Comparison of ENCODE assay signal across 2 cellular contexts in the genomic region with DNA sequence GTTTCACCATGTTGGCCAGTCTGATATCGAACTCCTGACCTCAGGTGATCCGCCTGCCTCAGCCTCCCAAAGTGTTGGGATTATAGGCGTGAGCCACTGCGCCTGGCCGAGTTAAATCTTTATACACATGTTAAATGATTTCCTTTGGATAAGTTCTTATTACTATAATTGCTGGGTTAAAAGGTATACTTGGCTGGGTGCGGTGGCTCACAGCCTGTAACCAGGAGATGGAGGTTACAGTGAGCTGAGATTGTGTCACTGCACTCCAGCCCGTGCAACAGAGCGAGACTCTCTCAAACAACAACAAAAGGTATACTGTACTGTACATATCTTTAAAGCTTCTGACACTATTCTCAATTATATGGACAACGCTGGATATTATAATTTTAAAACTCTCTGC.
TF ChIP-seq lines count a peak whose summit lies in the region.

No MANE protein-coding gene starts in this region.

TF ChIP-seq in SK-N-SH, 30 proteins besides CTCF, POLR2A, EP300 and RAD21:
- no peak for TF ChIP-seq MXI1 (IDR thresholded peaks at IDR 0.05; ENCODE audit: low read depth, low read length)
- TF ChIP-seq, protein P1, sequence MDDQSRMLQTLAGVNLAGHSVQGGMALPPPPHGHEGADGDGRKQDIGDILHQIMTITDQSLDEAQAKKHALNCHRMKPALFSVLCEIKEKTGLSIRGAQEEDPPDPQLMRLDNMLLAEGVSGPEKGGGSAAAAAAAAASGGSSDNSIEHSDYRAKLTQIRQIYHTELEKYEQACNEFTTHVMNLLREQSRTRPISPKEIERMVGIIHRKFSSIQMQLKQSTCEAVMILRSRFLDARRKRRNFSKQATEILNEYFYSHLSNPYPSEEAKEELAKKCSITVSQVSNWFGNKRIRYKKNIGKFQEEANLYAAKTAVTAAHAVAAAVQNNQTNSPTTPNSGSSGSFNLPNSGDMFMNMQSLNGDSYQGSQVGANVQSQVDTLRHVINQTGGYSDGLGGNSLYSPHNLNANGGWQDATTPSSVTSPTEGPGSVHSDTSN (IDR thresholded peaks at IDR 0.05), result no peak
- TF ChIP-seq, protein P2, sequence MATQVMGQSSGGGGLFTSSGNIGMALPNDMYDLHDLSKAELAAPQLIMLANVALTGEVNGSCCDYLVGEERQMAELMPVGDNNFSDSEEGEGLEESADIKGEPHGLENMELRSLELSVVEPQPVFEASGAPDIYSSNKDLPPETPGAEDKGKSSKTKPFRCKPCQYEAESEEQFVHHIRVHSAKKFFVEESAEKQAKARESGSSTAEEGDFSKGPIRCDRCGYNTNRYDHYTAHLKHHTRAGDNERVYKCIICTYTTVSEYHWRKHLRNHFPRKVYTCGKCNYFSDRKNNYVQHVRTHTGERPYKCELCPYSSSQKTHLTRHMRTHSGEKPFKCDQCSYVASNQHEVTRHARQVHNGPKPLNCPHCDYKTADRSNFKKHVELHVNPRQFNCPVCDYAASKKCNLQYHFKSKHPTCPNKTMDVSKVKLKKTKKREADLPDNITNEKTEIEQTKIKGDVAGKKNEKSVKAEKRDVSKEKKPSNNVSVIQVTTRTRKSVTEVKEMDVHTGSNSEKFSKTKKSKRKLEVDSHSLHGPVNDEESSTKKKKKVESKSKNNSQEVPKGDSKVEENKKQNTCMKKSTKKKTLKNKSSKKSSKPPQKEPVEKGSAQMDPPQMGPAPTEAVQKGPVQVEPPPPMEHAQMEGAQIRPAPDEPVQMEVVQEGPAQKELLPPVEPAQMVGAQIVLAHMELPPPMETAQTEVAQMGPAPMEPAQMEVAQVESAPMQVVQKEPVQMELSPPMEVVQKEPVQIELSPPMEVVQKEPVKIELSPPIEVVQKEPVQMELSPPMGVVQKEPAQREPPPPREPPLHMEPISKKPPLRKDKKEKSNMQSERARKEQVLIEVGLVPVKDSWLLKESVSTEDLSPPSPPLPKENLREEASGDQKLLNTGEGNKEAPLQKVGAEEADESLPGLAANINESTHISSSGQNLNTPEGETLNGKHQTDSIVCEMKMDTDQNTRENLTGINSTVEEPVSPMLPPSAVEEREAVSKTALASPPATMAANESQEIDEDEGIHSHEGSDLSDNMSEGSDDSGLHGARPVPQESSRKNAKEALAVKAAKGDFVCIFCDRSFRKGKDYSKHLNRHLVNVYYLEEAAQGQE (IDR thresholded peaks at IDR 0.05; ENCODE audit: low read depth, low read length), result no peak
- TF ChIP-seq, protein P3, sequence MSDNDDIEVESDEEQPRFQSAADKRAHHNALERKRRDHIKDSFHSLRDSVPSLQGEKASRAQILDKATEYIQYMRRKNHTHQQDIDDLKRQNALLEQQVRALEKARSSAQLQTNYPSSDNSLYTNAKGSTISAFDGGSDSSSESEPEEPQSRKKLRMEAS (IDR thresholded peaks at IDR 0.05; ENCODE audit: low read depth), result no peak
- TF ChIP-seq POLR2AphosphoS5 (IDR thresholded peaks at IDR 0.05; ENCODE audit: low read depth, low read length), result no peak
- no peak for TF ChIP-seq GABPA (IDR thresholded peaks at IDR 0.05; ENCODE audit: low read depth)
- no peak for TF ChIP-seq TAF1 (IDR thresholded peaks at IDR 0.05; ENCODE audit: borderline replicate concordance, low read depth, low read length)
- TF ChIP-seq, protein P4, sequence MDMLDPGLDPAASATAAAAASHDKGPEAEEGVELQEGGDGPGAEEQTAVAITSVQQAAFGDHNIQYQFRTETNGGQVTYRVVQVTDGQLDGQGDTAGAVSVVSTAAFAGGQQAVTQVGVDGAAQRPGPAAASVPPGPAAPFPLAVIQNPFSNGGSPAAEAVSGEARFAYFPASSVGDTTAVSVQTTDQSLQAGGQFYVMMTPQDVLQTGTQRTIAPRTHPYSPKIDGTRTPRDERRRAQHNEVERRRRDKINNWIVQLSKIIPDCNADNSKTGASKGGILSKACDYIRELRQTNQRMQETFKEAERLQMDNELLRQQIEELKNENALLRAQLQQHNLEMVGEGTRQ (IDR thresholded peaks at IDR 0.05; ENCODE audit: borderline replicate concordance, low read depth, low read length), result no peak
- no peak for TF ChIP-seq GATA2 (CRISPR knock-in tag; IDR thresholded peaks at IDR 0.05)
- no peak for TF ChIP-seq MEF2A (IDR thresholded peaks at IDR 0.05; ENCODE audit: borderline replicate concordance, low read depth)
- TF ChIP-seq NFIC (IDR thresholded peaks at IDR 0.05; ENCODE audit: borderline replicate concordance), result no peak
- TF ChIP-seq SIN3A (IDR thresholded peaks at IDR 0.05; ENCODE audit: borderline replicate concordance, low read depth, low read length), result no peak
- TF ChIP-seq, protein P5, sequence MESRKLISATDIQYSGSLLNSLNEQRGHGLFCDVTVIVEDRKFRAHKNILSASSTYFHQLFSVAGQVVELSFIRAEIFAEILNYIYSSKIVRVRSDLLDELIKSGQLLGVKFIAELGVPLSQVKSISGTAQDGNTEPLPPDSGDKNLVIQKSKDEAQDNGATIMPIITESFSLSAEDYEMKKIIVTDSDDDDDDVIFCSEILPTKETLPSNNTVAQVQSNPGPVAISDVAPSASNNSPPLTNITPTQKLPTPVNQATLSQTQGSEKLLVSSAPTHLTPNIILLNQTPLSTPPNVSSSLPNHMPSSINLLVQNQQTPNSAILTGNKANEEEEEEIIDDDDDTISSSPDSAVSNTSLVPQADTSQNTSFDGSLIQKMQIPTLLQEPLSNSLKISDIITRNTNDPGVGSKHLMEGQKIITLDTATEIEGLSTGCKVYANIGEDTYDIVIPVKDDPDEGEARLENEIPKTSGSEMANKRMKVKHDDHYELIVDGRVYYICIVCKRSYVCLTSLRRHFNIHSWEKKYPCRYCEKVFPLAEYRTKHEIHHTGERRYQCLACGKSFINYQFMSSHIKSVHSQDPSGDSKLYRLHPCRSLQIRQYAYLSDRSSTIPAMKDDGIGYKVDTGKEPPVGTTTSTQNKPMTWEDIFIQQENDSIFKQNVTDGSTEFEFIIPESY (IDR thresholded peaks at IDR 0.05; ENCODE audit: borderline replicate concordance, low read depth), result no peak
- no peak for TF ChIP-seq ELF1 (IDR thresholded peaks at IDR 0.05)
- TF ChIP-seq FOSL2 (IDR thresholded peaks at IDR 0.05; ENCODE audit: borderline replicate concordance, low read depth), result no peak
- no peak for TF ChIP-seq RCOR1 (IDR thresholded peaks at IDR 0.05; ENCODE audit: low read length)

TF ChIP-seq in SK-N-SH treated with all-trans-retinoic acid at 6 μM for 48 hours, 23 proteins besides CTCF, POLR2A, EP300 and RAD21:
- TF ChIP-seq SNAI2 (CRISPR knock-in tag; IDR thresholded peaks at IDR 0.05), result no peak
- no peak for TF ChIP-seq ZNF565 (CRISPR knock-in tag; conservative IDR thresholded peaks at IDR 0.05; ENCODE audit: low read depth)
- TF ChIP-seq, protein P6, sequence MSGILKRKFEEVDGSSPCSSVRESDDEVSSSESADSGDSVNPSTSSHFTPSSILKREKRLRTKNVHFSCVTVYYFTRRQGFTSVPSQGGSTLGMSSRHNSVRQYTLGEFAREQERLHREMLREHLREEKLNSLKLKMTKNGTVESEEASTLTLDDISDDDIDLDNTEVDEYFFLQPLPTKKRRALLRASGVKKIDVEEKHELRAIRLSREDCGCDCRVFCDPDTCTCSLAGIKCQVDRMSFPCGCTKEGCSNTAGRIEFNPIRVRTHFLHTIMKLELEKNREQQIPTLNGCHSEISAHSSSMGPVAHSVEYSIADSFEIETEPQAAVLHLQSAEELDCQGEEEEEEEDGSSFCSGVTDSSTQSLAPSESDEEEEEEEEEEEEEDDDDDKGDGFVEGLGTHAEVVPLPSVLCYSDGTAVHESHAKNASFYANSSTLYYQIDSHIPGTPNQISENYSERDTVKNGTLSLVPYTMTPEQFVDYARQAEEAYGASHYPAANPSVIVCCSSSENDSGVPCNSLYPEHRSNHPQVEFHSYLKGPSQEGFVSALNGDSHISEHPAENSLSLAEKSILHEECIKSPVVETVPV (CRISPR knock-in tag; IDR thresholded peaks at IDR 0.05), result no peak
- TF ChIP-seq, protein P7, sequence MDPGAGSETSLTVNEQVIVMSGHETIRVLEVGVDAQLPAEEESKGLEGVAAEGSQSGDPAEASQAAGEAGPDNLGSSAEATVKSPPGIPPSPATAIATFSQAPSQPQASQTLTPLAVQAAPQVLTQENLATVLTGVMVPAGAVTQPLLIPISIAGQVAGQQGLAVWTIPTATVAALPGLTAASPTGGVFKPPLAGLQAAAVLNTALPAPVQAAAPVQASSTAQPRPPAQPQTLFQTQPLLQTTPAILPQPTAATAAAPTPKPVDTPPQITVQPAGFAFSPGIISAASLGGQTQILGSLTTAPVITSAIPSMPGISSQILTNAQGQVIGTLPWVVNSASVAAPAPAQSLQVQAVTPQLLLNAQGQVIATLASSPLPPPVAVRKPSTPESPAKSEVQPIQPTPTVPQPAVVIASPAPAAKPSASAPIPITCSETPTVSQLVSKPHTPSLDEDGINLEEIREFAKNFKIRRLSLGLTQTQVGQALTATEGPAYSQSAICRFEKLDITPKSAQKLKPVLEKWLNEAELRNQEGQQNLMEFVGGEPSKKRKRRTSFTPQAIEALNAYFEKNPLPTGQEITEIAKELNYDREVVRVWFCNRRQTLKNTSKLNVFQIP (CRISPR knock-in tag; IDR thresholded peaks at IDR 0.05; ENCODE audit: borderline replicate concordance, low read depth), result no peak
- no peak for TF ChIP-seq RARB (CRISPR knock-in tag; IDR thresholded peaks at IDR 0.05)
- TF ChIP-seq ZNF70 (CRISPR knock-in tag; IDR thresholded peaks at IDR 0.05), result no peak
- no peak for TF ChIP-seq GLIS3 (CRISPR knock-in tag; IDR thresholded peaks at IDR 0.05)
- no peak for TF ChIP-seq ZNF8 (CRISPR knock-in tag; IDR thresholded peaks at IDR 0.05)
TF ChIP-seq in SK-N-SH treated with all-trans-retinoic acid at 6 μM for 48 hours: peak in this region for 0.
